ENCODE assay signal across 8 cellular contexts in genomic region chr7:519974-520458, GRCh38. TPM values are rescaled to one million over a fixed set of nuclear protein-coding genes. Genes with fewer than 3 reads are reported as not detected.
DNase-seq lines count a peak whose midpoint lies in the region; ATAC-seq and TF ChIP-seq lines count a peak whose summit lies in the region.

No MANE protein-coding gene starts in this region.

- H3K4me1 ChIP-seq in BLaER1 (peaks cover 68% of the 10 kb centered on the region), mesodermal cell (ENCODE audit: control insufficient read depth, insufficient read depth, low read length, poor library complexity, severe bottlenecking) (peaks cover 26% of the 10 kb centered on the region), upper lobe of left lung (peaks cover 42 to 77% (median 58%) of the 10 kb centered on the region in 4 donors)

- H3K9me3 ChIP-seq in BLaER1 (no peaks in the 10 kb centered on the region), mesodermal cell (ENCODE audit: control insufficient read depth, low read length) (no peaks in the 10 kb centered on the region), upper lobe of left lung (no peaks in the 10 kb centered on the region)

- H3K36me3 ChIP-seq in BLaER1 (no peaks in the 10 kb centered on the region), mesodermal cell (ENCODE audit: control insufficient read depth, insufficient read depth, low read length) (no peaks in the 10 kb centered on the region), upper lobe of left lung (no peaks in the 10 kb centered on the region)

- no peak for TF ChIP-seq EP300 in upper lobe of left lung (IDR thresholded peaks at IDR 0.05)

- H3K27me3 ChIP-seq in BLaER1 (peaks cover 99% of the 10 kb centered on the region), upper lobe of left lung (peaks cover 0 to 42% (median 16%) of the 10 kb centered on the region in 4 donors)

- peak overlapping the region; percentile 93 for H3K4me2 ChIP-seq in BLaER1

- peak; percentile 77 for DNase-seq in H4 (ENCODE audit: low spot score)
- no peak for DNase-seq in epithelial cell of prostate (ENCODE audit: low read depth, low spot score)
- DNase-seq in upper lobe of left lung, result peak in 1 of 2 donors; percentile 93
- no peak for DNase-seq in ureter (ENCODE audit: low spot score)

- peak; percentile 50 for ATAC-seq in SK-N-SH treated with all-trans-retinoic acid at 6 μM for 48 hours
- ATAC-seq in upper lobe of left lung (ENCODE audit: low FRiP score in 2 of 2), result peak; percentile 12 to 50
- no peak for ATAC-seq in HG02623 (IDR thresholded peaks at IDR 0.05; ENCODE audit: unreplicated experiment)

- peaks cover 64% of the 10 kb centered on the region for H4K20me1 ChIP-seq in BLaER1

- H3K27ac ChIP-seq in BLaER1 (no peak overlapping the region), epithelial cell of prostate (peak overlapping the region; percentile 80), mesodermal cell (ENCODE audit: low read depth, low read length, severe bottlenecking) (no peak overlapping the region), upper lobe of left lung (peak overlapping the region; percentile 61 to 91 (median 81))

- TF ChIP-seq POLR2A in upper lobe of left lung (IDR thresholded peaks at IDR 0.05), result no peak

- H3K4me3 ChIP-seq in BLaER1 (peak overlapping the region; percentile 75), mesodermal cell (ENCODE audit: extremely low read depth, insufficient read depth, low read length, poor library complexity, severe bottlenecking) (peak overlapping the region; percentile 36), upper lobe of left lung (peak overlapping the region; percentile 6 to 85 (median 74))

- H3K9ac ChIP-seq in BLaER1, result no peak overlapping the region

- WGBS in mesodermal cell (ENCODE audit: insufficient coverage in 2 of 2), 2 experiments, result 0% methylated on average over 1 to 27 of the region's 53 CpGs
- whole genome bisulfite sequencing in upper lobe of left lung, 2 donors, result 2% methylated on average over 25 of the region's 53 CpGs; no CpG with 5 or more reads in 1 of the 2 donors

- peak in 5 of 6 experiments; percentile 45 to 81 (median 56) for TF ChIP-seq CTCF in upper lobe of left lung (IDR thresholded peaks at IDR 0.05)

TF ChIP-seq in SK-N-SH treated with all-trans-retinoic acid at 6 μM for 48 hours, 23 proteins besides CTCF, POLR2A, EP300 and RAD21:
- TF ChIP-seq ISL1 (CRISPR knock-in tag; IDR thresholded peaks at IDR 0.05), result no peak
- no peak for TF ChIP-seq CSRNP3 (CRISPR knock-in tag; IDR thresholded peaks at IDR 0.05)
- TF ChIP-seq RARB (CRISPR knock-in tag; IDR thresholded peaks at IDR 0.05), result no peak
- no peak for TF ChIP-seq POU6F1 (CRISPR knock-in tag; IDR thresholded peaks at IDR 0.05; ENCODE audit: borderline replicate concordance, low read depth)
- no peak for TF ChIP-seq ZNF70 (CRISPR knock-in tag; IDR thresholded peaks at IDR 0.05)
- TF ChIP-seq ZNF565 (CRISPR knock-in tag; conservative IDR thresholded peaks at IDR 0.05; ENCODE audit: low read depth), result no peak
- no peak for TF ChIP-seq BACH2 (CRISPR knock-in tag; IDR thresholded peaks at IDR 0.05; ENCODE audit: borderline replicate concordance)
- TF ChIP-seq TOX (CRISPR knock-in tag; IDR thresholded peaks at IDR 0.05; ENCODE audit: borderline replicate concordance), result no peak
- TF ChIP-seq TCF4 (CRISPR knock-in tag; IDR thresholded peaks at IDR 0.05; ENCODE audit: borderline replicate concordance), result no peak
- TF ChIP-seq OSR1 (CRISPR knock-in tag; IDR thresholded peaks at IDR 0.05), result no peak
- no peak for TF ChIP-seq ZNF8 (CRISPR knock-in tag; IDR thresholded peaks at IDR 0.05)
- no peak for TF ChIP-seq GLIS3 (CRISPR knock-in tag; IDR thresholded peaks at IDR 0.05)
- no peak for TF ChIP-seq ESRRG (CRISPR knock-in tag; IDR thresholded peaks at IDR 0.05)
- no peak for TF ChIP-seq TSHZ2 (CRISPR knock-in tag; IDR thresholded peaks at IDR 0.05)
- TF ChIP-seq ZFP3 (CRISPR knock-in tag; IDR thresholded peaks at IDR 0.05), result no peak
- no peak for TF ChIP-seq PPARA (CRISPR knock-in tag; IDR thresholded peaks at IDR 0.05; ENCODE audit: borderline replicate concordance)
- no peak for TF ChIP-seq SNAI2 (CRISPR knock-in tag; IDR thresholded peaks at IDR 0.05)
- TF ChIP-seq ZC3H10 (CRISPR knock-in tag; IDR thresholded peaks at IDR 0.05), result no peak
- TF ChIP-seq CSDC2 (CRISPR knock-in tag; IDR thresholded peaks at IDR 0.05), result no peak
- TF ChIP-seq ARNTL (CRISPR knock-in tag; IDR thresholded peaks at IDR 0.05; ENCODE audit: borderline replicate concordance, low read depth), result no peak

RNA-seq across cellular contexts. Expression of gene PDGFA, which starts 0.4 kb away (rescaled TPM):
- 37.3 and 38.6 TPM in 2 replicates for total RNA-seq in H4 (2014; rRNA removed; shearing (Covaris generic))
- polyA plus RNA-seq in mesodermal cell (2013, experiment 1 of 2), result 37.0 TPM
- 32.3 TPM for polyA plus RNA-seq in mesodermal cell (2013, experiment 2 of 2)
- total RNA-seq in upper lobe of left lung (10 to 100 TPM; 23.0 to 73.3 (median 44.6) TPM), ureter (31.5 TPM)

Comparison
In these comparisons a context has a peak if more than half of its experiments do, and no peak if none do; other contexts are left out.
1. H3K27ac ChIP-seq: peak in epithelial cell of prostate (single experiment) and upper lobe of left lung (4 of 4); none in BLaER1 (single experiment) and mesodermal cell (single experiment).
2. Peak in every context shown above with its lines, with median percentiles within 50 percentile points of each other: H3K4me3 ChIP-seq.